Comparison of ENCODE assay signal across 1 cellular context in genomic region chr1:228398741-228399461, GRCh38.
TF ChIP-seq lines count a peak whose summit lies in the region.

No MANE protein-coding gene starts in this region.

TF ChIP-seq in HEK293T, 16 proteins besides CTCF, POLR2A, EP300 and RAD21 (continued from another document):
- TF ChIP-seq ARNT (IDR thresholded peaks at IDR 0.05): no peak
- TF ChIP-seq SP1 (IDR thresholded peaks at IDR 0.05): no peak
- TF ChIP-seq ELF4 (IDR thresholded peaks at IDR 0.05): no peak
- TF ChIP-seq L3MBTL2 (conservative IDR thresholded peaks at IDR 0.05): no peak
- TF ChIP-seq HDGF (IDR thresholded peaks at IDR 0.05; ENCODE audit: borderline replicate concordance): no peak
- TF ChIP-seq NFRKB (IDR thresholded peaks at IDR 0.05): no peak
- TF ChIP-seq FOXA1 (IDR thresholded peaks at IDR 0.05): no peak
